In the genomic region with DNA sequence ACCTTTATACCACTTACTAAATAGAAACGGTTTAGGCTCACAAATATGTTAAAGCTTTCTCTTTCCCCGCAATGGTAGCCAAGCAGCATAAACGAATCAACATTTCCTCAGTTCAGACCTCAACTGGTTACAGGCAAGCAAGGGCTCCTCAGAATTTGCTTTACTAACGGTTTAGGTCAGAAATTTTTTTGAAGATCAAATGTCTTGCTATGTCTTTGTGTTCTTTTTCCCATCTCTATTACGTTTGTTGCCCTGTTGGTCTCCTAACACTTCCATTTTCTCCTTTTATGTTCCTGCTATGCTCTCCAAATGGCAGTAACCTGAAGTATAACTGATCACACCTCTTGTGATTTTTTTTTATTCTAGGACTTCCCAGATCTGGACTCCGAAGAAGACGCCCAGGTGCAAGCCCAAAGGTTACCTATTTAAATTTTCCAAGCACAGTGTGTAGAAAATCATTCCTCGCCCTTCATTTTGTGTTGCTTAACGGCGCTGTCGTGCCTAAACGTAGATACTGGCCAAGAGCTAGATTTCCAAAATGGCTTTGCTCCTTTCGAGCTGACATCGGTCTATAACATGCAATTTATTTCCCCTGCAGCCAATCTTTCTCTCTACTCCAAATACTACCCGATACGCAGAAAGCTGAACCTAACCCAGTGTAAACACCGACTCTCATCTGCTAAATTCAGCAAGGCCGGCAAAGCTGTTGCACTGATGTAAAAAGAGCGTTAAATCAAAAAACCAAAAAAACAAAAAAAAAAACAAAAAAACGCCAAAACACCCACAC, we compare ENCODE assay signal across 8 cellular contexts. TPM values are rescaled to one million over a fixed set of nuclear protein-coding genes. Genes with fewer than 3 reads are reported as not detected.
A peak's percentile ranks its signal among the peaks of the same experiment; 100 is the strongest.
DNase-seq lines count a peak whose midpoint lies in the region; ATAC-seq and TF ChIP-seq lines count a peak whose summit lies in the region.

No MANE protein-coding gene starts in this region.

- H3K4me3 ChIP-seq in WI38 (ENCODE audit: low read depth, low read length) = peak overlapping the region; percentile 74
- H3K4me3 ChIP-seq in endodermal cell (ENCODE audit: low read length) = peak overlapping the region; percentile 84
- H3K4me3 ChIP-seq in mucosa of stomach (ENCODE audit: low read length) = peak overlapping the region; percentile 17
- peak overlapping the region; percentile 76 to 91 for H3K4me3 ChIP-seq in tibial artery

- H3K27me3 Mint-ChIP-seq in endodermal cell (ENCODE audit: insufficient read depth) = no peaks in the 10 kb centered on the region

- H3K4me1 Mint-ChIP-seq in endodermal cell = peaks cover 36% of the 10 kb centered on the region

- no peaks in the 10 kb centered on the region for H3K9me3 Mint-ChIP-seq in endodermal cell

- peak; percentile 40 for DNase-seq in activated gamma-delta T cell treated with Interleukin-2 at 50 U/mL for 16 hours
- DNase-seq in activated gamma-delta T cell (lab: John Stamatoyannopoulos, UW) = no peak
- peak; percentile 65 for DNase-seq in NCI-H187 treated with DMSO at 0.1 percent for 48 hours (lab: John Stamatoyannopoulos, UW)
- DNase-seq in endodermal cell = no peak
- DNase-seq in tibial artery = peak; percentile 31 to 64

- intact Hi-C loops in tibial artery (cut with DNase I; ENCODE audit: low total_unique reads) = no loop called here

- H3K27ac Mint-ChIP-seq in endodermal cell = peak overlapping the region; percentile 98

- H3K9ac ChIP-seq in endodermal cell (ENCODE audit: extremely low read depth, low read length, poor library complexity, severe bottlenecking) = peak overlapping the region; percentile 86
- H3K9ac ChIP-seq in mucosa of stomach (ENCODE audit: low read length) = peak overlapping the region; percentile 77

- H3K4me1 ChIP-seq in endodermal cell (ENCODE audit: control insufficient read depth, insufficient read depth, low read length) (peaks cover 7% of the 10 kb centered on the region), mucosa of stomach (ENCODE audit: control insufficient read depth, insufficient read depth, low read length) (peaks cover 10% of the 10 kb centered on the region), tibial artery (peaks cover 0 to 41% (median 13%) of the 10 kb centered on the region in 4 donors)

- H3K9me3 ChIP-seq in endodermal cell (ENCODE audit: control insufficient read depth, low read length) (no peaks in the 10 kb centered on the region), mucosa of stomach (ENCODE audit: control insufficient read depth, low read length) (no peaks in the 10 kb centered on the region), tibial artery (no peaks in the 10 kb centered on the region)

- H3K36me3 ChIP-seq in endodermal cell (ENCODE audit: control insufficient read depth, insufficient read depth, low read length) (peaks cover 6% of the 10 kb centered on the region), mucosa of stomach (ENCODE audit: control insufficient read depth, insufficient read depth, low read length) (no peaks in the 10 kb centered on the region), tibial artery (no peaks in the 10 kb centered on the region)

- H3K36me3 Mint-ChIP-seq in endodermal cell (ENCODE audit: low read depth) = peaks cover 12% of the 10 kb centered on the region

- no peaks in the 10 kb centered on the region for H3K27me3 ChIP-seq in endodermal cell (ENCODE audit: control insufficient read depth, insufficient read depth, low read length, poor library complexity, severe bottlenecking)
- no peaks in the 10 kb centered on the region for H3K27me3 ChIP-seq in mucosa of stomach (ENCODE audit: control insufficient read depth, insufficient read depth, low read length)
- H3K27me3 ChIP-seq in tibial artery = no peaks in the 10 kb centered on the region

- TF ChIP-seq CTCF in WI38 (IDR thresholded peaks at IDR 0.05; ENCODE audit: low read depth, low read length) (no peak), endodermal cell (conservative IDR thresholded peaks at IDR 0.05) (no peak), tibial artery (IDR thresholded peaks at IDR 0.05) (no peak)

- peak; percentile 8 for ATAC-seq in HG02970 (IDR thresholded peaks at IDR 0.05; ENCODE audit: low FRiP score, unreplicated experiment)

- peak overlapping the region; percentile 99 for H3K4me3 Mint-ChIP-seq in endodermal cell

- 14 to 25% methylated on average over 13 to 20 of the region's 20 CpGs for WGBS in endodermal cell (ENCODE audit: insufficient coverage in 1 of 2, insufficient read length in 1 of 2), 2 experiments

- peak overlapping the region; percentile 18 for H3K27ac ChIP-seq in endodermal cell (ENCODE audit: low read depth, low read length)
- peak overlapping the region; percentile 87 to 90 for H3K27ac ChIP-seq in tibial artery

RNA-seq across cellular contexts. Expression of gene ASF1A, which starts 0.7 kb away (rescaled TPM):
- 10 to 100 TPM; 44.5 to 54.9 TPM for total RNA-seq in endodermal cell
- polyA plus RNA-seq in endodermal cell (2013, experiment 1 of 2) = 33.6 TPM
- 34.8 TPM for polyA plus RNA-seq in endodermal cell (2013, experiment 2 of 2)

RNA-seq across cellular contexts. Expression of gene MCM9, which starts 41.7 kb away (rescaled TPM):
- total RNA-seq in endodermal cell = 10 to 100 TPM; 17.8 to 21.2 TPM
- polyA plus RNA-seq in endodermal cell (2013, experiment 1 of 2) = 12.3 TPM
- 11.7 TPM for polyA plus RNA-seq in endodermal cell (2013, experiment 2 of 2)

Comparison
In these comparisons a context has a peak if more than half of its experiments do, and no peak if none do; other contexts are left out.
1. DNase-seq: peak in activated gamma-delta T cell treated with Interleukin-2 at 50 U/mL for 16 hours (single experiment), NCI-H187 treated with DMSO at 0.1 percent for 48 hours (single experiment) and tibial artery (2 of 2); none in activated gamma-delta T cell (single experiment) and endodermal cell (single experiment).
2. H3K4me3 ChIP-seq: peak in every context shown above with its lines; median percentile 84 in endodermal cell; 84 in tibial artery; 74 in WI38; 17 in mucosa of stomach.